Comparison of ENCODE assay signal across 14 cellular contexts in genomic region chr1:12051361-12051760, GRCh38. TPM values are rescaled to one million over a fixed set of nuclear protein-coding genes. Genes with fewer than 3 reads are reported as not detected.
A peak's percentile ranks its signal among the peaks of the same experiment; 100 is the strongest.
DNase-seq lines count a peak whose midpoint lies in the region; ATAC-seq and TF ChIP-seq lines count a peak whose summit lies in the region.
"Had no signal": no experiment of that assay in that cellular context is flagged by ENCODE, and none has a peak within 500 bp of the region (broad histone marks: within the 10 kb centered on the region; RNA-seq: fewer than 3 reads in every experiment).

No MANE protein-coding gene starts in this region.

- H3K4me2 ChIP-seq in BLaER1 (peak overlapping the region; percentile 79), HCT116 (ENCODE audit: low read length) (peak overlapping the region; percentile 81), Karpas-422 (ENCODE audit: low read depth, low read length, poor library complexity, severe bottlenecking) (no peak overlapping the region)

- no peak for TF ChIP-seq POLR2A in HCT116 (IDR thresholded peaks at IDR 0.05; ENCODE audit: borderline replicate concordance, extremely low read depth, insufficient read depth, insufficient read length)

- RAD21 ChIA-PET in HCT116 (lab: Charles Lee; ENCODE audit: low non-redundant PET in 1 of 2, low total read pairs in 2 of 2, uncharacterized antibody in 2 of 2, unreplicated experiment in 2 of 2): interaction anchor here in 1 of 2 experiments (0.7 kb wide), 1 partner anchor 200 kb away, joined by 3 read pairs; no protein-coding TSS in a partner anchor

- H4K20me1 ChIP-seq in BLaER1: no peaks in the 10 kb centered on the region
- no peaks in the 10 kb centered on the region for H4K20me1 ChIP-seq in HCT116 (ENCODE audit: insufficient read depth)
- H4K20me1 ChIP-seq in Karpas-422 (ENCODE audit: insufficient read depth, low read depth, low read length): no peaks in the 10 kb centered on the region

- no peak for TF ChIP-seq RAD21 in HCT116 (IDR thresholded peaks at IDR 0.05; ENCODE audit: low read depth)

- peaks cover 43% of the 10 kb centered on the region for H3K4me1 ChIP-seq in BLaER1
- H3K4me1 ChIP-seq in HCT116 (ENCODE audit: control insufficient read depth in 1 of 2, insufficient read depth in 2 of 2, low read length in 2 of 2): peaks cover 11 to 19% of the 10 kb centered on the region in 2 experiments
- peaks cover 9% of the 10 kb centered on the region for H3K4me1 ChIP-seq in RWPE2 (ENCODE audit: insufficient read depth, poor library complexity, severe bottlenecking)
- H3K4me1 ChIP-seq in Karpas-422 (ENCODE audit: low read length): peaks cover 7% of the 10 kb centered on the region

- H3K79me2 ChIP-seq in HCT116 (ENCODE audit: insufficient read depth, low read length) (no peaks in the 10 kb centered on the region), Karpas-422 (ENCODE audit: low read length) (no peaks in the 10 kb centered on the region)

- H3K27me3 ChIP-seq in BLaER1 (no peaks in the 10 kb centered on the region), HCT116 (ENCODE audit: insufficient read depth, low read length) (no peaks in the 10 kb centered on the region), RWPE2 (ENCODE audit: insufficient read depth, poor library complexity, severe bottlenecking) (no peaks in the 10 kb centered on the region), Karpas-422 (ENCODE audit: low read length) (no peaks in the 10 kb centered on the region)

- no peak for ATAC-seq in HCT116
- ATAC-seq in RWPE2 (ENCODE audit: low read depth): no peak
- no peak for ATAC-seq in GM21447 (IDR thresholded peaks at IDR 0.05; ENCODE audit: unreplicated experiment)

- H3K27ac Mint-ChIP-seq in glutamatergic neuron (ENCODE audit: unreplicated experiment) (no peak overlapping the region), immature natural killer cell (no peak overlapping the region)

- DNase-seq in HCT116 (ENCODE audit: low read depth, low spot score) (no peak), RWPE2 (ENCODE audit: low spot score) (no peak), glutamatergic neuron (no peak), NK-92 (lab: John Stamatoyannopoulos, UW; ENCODE audit: unreplicated experiment) (no peak), immature natural killer cell (no peak), Karpas-422 (no peak)
- DNase-seq: DMS79, NCI-H1092 treated with DMSO at 0.1 percent for 48 hours, NCI-H187 had no signal

- peaks cover 26% of the 10 kb centered on the region for H3K4me1 Mint-ChIP-seq in glutamatergic neuron (ENCODE audit: low read depth, unreplicated experiment)
- H3K4me1 Mint-ChIP-seq in immature natural killer cell: peaks cover 0 to 1% of the 10 kb centered on the region in 2 donors

- CTCF ChIA-PET in HCT116 (lab: Charles Lee): no interaction called here

- H3K36me3 Mint-ChIP-seq in glutamatergic neuron (ENCODE audit: unreplicated experiment) (no peaks in the 10 kb centered on the region), immature natural killer cell (no peaks in the 10 kb centered on the region)

- H3K27me3 Mint-ChIP-seq in glutamatergic neuron (ENCODE audit: unreplicated experiment) (peaks cover 8% of the 10 kb centered on the region), immature natural killer cell (ENCODE audit: low read depth in 3 of 3) (peaks cover 0 to 7% (median 4%) of the 10 kb centered on the region in 3 donors)

- H3K4me3 ChIP-seq in BLaER1 (no peak overlapping the region), HCT116 (replicated peaks in 1 of 2; ENCODE audit: low read depth in 1 of 2, low read length in 2 of 2) (no peak overlapping the region), RWPE2 (ENCODE audit: severe bottlenecking) (no peak overlapping the region), Karpas-422 (ENCODE audit: low read length) (no peak overlapping the region)
- H3K4me3 ChIP-seq: A549, GM23248 had no signal

- peak overlapping the region; percentile 70 for H2AFZ ChIP-seq in HCT116 (ENCODE audit: low read depth, low read length, poor library complexity, severe bottlenecking)
- no peak overlapping the region for H2AFZ ChIP-seq in Karpas-422 (ENCODE audit: low read length)

- H3K9ac ChIP-seq in BLaER1: no peak overlapping the region
- H3K9ac ChIP-seq in HCT116 (ENCODE audit: low read length): peak overlapping the region; percentile 51; the same call in 1 of the 2 replicates
- H3K9ac ChIP-seq in Karpas-422 (ENCODE audit: low read length): no peak overlapping the region
- H3K9ac ChIP-seq: GM23248 had no signal

- H3K4me3 Mint-ChIP-seq in glutamatergic neuron (ENCODE audit: unreplicated experiment) (peak overlapping the region; percentile 25), immature natural killer cell (no peak overlapping the region)

- no peak for TF ChIP-seq CTCF in HCT116 (IDR thresholded peaks at IDR 0.05 in 2 of 3, conservative IDR thresholded peaks at IDR 0.05 in 1 of 3; ENCODE audit: borderline replicate concordance in 1 of 3, insufficient read depth in 1 of 3, low read depth in 2 of 3, low read length in 2 of 3)
- no peak for TF ChIP-seq CTCF in RWPE2 (IDR thresholded peaks at IDR 0.05; ENCODE audit: poor library complexity, severe bottlenecking)
- no peak for TF ChIP-seq CTCF in glutamatergic neuron (IDR thresholded peaks at IDR 0.05; ENCODE audit: partially characterized antibody, unreplicated experiment)

- H3K9me3 Mint-ChIP-seq in glutamatergic neuron (ENCODE audit: unreplicated experiment) (peaks cover 8% of the 10 kb centered on the region), immature natural killer cell (no peaks in the 10 kb centered on the region)

- H3K9me2 ChIP-seq in HCT116 (ENCODE audit: insufficient read depth): no peaks in the 10 kb centered on the region
- no peaks in the 10 kb centered on the region for H3K9me2 ChIP-seq in Karpas-422 (replicated peaks; ENCODE audit: insufficient read depth, low read length)

- no TSS peak for BruUV-seq in HCT116 (replicated peaks; lab: Mats Ljungman, UMichigan)

- H3K9me3 ChIP-seq in BLaER1: no peaks in the 10 kb centered on the region
- H3K9me3 ChIP-seq in HCT116 (ENCODE audit: control insufficient read depth in 1 of 2, insufficient read depth in 1 of 2, low read depth in 1 of 2, low read length in 2 of 2): no peaks in the 10 kb centered on the region
- no peaks in the 10 kb centered on the region for H3K9me3 ChIP-seq in RWPE2 (ENCODE audit: severe bottlenecking)
- H3K9me3 ChIP-seq in Karpas-422 (ENCODE audit: low read length): no peaks in the 10 kb centered on the region
- H3K9me3 ChIP-seq: A549 had no signal

- no peaks in the 10 kb centered on the region for H3K36me3 ChIP-seq in BLaER1
- H3K36me3 ChIP-seq in HCT116 (ENCODE audit: control insufficient read depth in 1 of 2, insufficient read depth in 2 of 2, low read length in 2 of 2): no peaks in the 10 kb centered on the region
- H3K36me3 ChIP-seq in RWPE2 (ENCODE audit: low read depth): no peaks in the 10 kb centered on the region
- no peaks in the 10 kb centered on the region for H3K36me3 ChIP-seq in Karpas-422 (ENCODE audit: insufficient read depth, low read length)

- intact Hi-C loops in HCT116 (cut with micrococcal nuclease): no loop called here

- H3K27ac ChIP-seq in BLaER1 (no peak overlapping the region), HCT116 (ENCODE audit: low read depth, low read length) (peak overlapping the region; percentile 37; the same call in 1 of the 2 replicates), RWPE2 (ENCODE audit: poor library complexity, severe bottlenecking) (peak overlapping the region; percentile 4), Karpas-422 (ENCODE audit: low read length) (no peak overlapping the region)
- H3K27ac ChIP-seq: GM23248 had no signal

- POLR2A ChIA-PET in HCT116 (lab: Charles Lee): interaction anchor here (1.1 to 1.4 kb wide), 2 partner anchors 142 to 143 kb away, joined by 5 to 6 read pairs; no protein-coding TSS in a partner anchor

TF ChIP-seq in HCT116, 20 proteins besides CTCF, POLR2A, EP300 and RAD21:
- TF ChIP-seq YY1 (IDR thresholded peaks at IDR 0.05; ENCODE audit: extremely low read depth, insufficient replicate concordance, low read depth, low read length) (no peak), ZFX (IDR thresholded peaks at IDR 0.05) (no peak), ZNF274 (IDR thresholded peaks at IDR 0.05; ENCODE audit: low read depth, low read length) (no peak), SP1 (IDR thresholded peaks at IDR 0.05; ENCODE audit: low read depth) (no peak), CBX3 (IDR thresholded peaks at IDR 0.05; ENCODE audit: low read depth) (no peak)

RNA-seq across cellular contexts. Expression of gene TNFRSF8, which starts 11.7 kb away (rescaled TPM):
- total RNA-seq in HCT116 (2021; ENCODE audit: unreplicated experiment): 0.17 TPM
- 0.09 and 0.10 TPM in 2 replicates for polyA plus RNA-seq in HCT116 (2012)
- not detected for total RNA-seq in glutamatergic neuron (ENCODE audit: unreplicated experiment)
- polyA plus RNA-seq in immature natural killer cell: under 1 TPM in 1 of 3 donors, not detected in 2; 0.09 TPM
- not detected in 2 replicates for total RNA-seq in Karpas-422 (2014; rRNA removed; shearing (Covaris generic); ENCODE audit: low replicate concordance)
- total RNA-seq: GM23248, MCF 10A had no signal

RNA-seq across cellular contexts. Expression of gene MIIP, which starts 32.1 kb away (rescaled TPM):
- 39.6 TPM for total RNA-seq in HCT116 (2021; ENCODE audit: unreplicated experiment)
- polyA plus RNA-seq in HCT116 (2012): 45.1 and 45.2 TPM in 2 replicates
- 62.3 TPM for total RNA-seq in glutamatergic neuron (ENCODE audit: unreplicated experiment)
- polyA plus RNA-seq in immature natural killer cell: 10 to 100 TPM; 29.0 to 34.4 (median 32.4) TPM
- total RNA-seq in Karpas-422 (2014; rRNA removed; shearing (Covaris generic); ENCODE audit: low replicate concordance): 33.8 and 66.1 TPM in 2 replicates

Comparison
In these comparisons a context has a peak if more than half of its experiments do, and no peak if none do; other contexts are left out.
1. H3K27ac ChIP-seq: peak in HCT116 (single experiment) and RWPE2 (single experiment); none in BLaER1 (single experiment) and Karpas-422 (single experiment).